In the genomic region with DNA sequence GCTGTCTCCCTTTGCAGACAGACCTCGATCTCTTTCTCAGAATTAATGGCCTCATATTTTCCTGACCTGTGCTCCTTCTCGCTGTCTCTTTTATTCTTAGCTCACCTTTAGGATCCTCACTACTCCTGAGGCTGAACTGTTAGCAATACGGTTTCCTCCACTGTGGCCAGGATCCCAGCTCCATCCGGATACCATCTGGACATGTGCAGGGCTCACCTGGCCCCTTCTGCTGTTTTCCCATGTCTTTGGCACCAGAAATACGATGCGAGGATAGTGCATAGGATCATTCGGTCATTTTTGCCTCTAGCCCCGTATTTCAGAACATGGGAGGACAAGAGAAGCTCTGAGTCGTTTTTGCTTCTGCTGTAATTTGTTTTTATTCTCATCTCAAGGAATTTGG, we compare ENCODE assay signal across 14 cellular contexts.
DNase-seq lines count a peak whose midpoint lies in the region; ATAC-seq and TF ChIP-seq lines count a peak whose summit lies in the region.
"Had no signal": no experiment of that assay in that cellular context is flagged by ENCODE, and none has a peak within 500 bp of the region (broad histone marks: within the 10 kb centered on the region; RNA-seq: fewer than 3 reads in every experiment).

No MANE protein-coding gene starts in this region.

- CTCF ChIA-PET in Caco-2 (lab: Charles Lee), result interaction anchor here (0.8 kb wide), 1 partner anchor 10 kb away, joined by 3 read pairs; no protein-coding TSS in a partner anchor

- H3F3A ChIP-seq in neural progenitor cell (ENCODE audit: low read depth), result peaks cover 33% of the 10 kb centered on the region

- H3K27ac Mint-ChIP-seq in Caco-2 (ENCODE audit: unreplicated experiment), result peak overlapping the region; percentile 39
- no peak overlapping the region for H3K27ac Mint-ChIP-seq in neural progenitor cell
- H3K27ac Mint-ChIP-seq: CD4-positive, CD25-positive, alpha-beta regulatory T cell; HFFc6 had no signal

- BruUV-seq in Caco-2 (replicated peaks; lab: Mats Ljungman, UMichigan), result no TSS peak

- peak overlapping the region; percentile 7 for H3K4me2 ChIP-seq in neural progenitor cell

- DNase-seq in Caco-2 (no peak), NCI-H524 treated with DMSO at 0.1 percent for 48 hours (lab: John Stamatoyannopoulos, UW) (peak; percentile 32), neural progenitor cell (ENCODE audit: low spot score) (no peak), kidney glomerular epithelial cell (lab: John Stamatoyannopoulos, UW) (no peak), CD1c-positive myeloid dendritic cell (ENCODE audit: extremely low spot score) (no peak)
- DNase-seq: AML-193; CD4-positive, CD25-positive, alpha-beta regulatory T cell; HFFc6; Karpas-422; MM.1S; NCI-H1930; NK-92 treated with Interleukin-12 subunit alpha and Interleukin-12 subunit beta, amount 100 ng/mL, for 24 hours had no signal

- H3K4me3 ChIP-seq in Caco-2 (ENCODE audit: low read depth, low read length) (no peak overlapping the region), duodenal mucosa (ENCODE audit: low read depth in 1 of 2, low read length in 2 of 2) (peak overlapping the region; percentile 57 to 65), neural progenitor cell (no peak overlapping the region)

- H4K20me1 ChIP-seq in neural progenitor cell (ENCODE audit: low read depth), result peaks cover 13% of the 10 kb centered on the region

- POLR2A ChIA-PET in Caco-2 (lab: Charles Lee), result interaction anchor here (0.6 to 1.2 kb wide), 2 partner anchors 185 to 212 kb away, joined by 4 to 12 read pairs; no protein-coding TSS in a partner anchor

- no peak overlapping the region for H2AFZ ChIP-seq in neural progenitor cell (replicated peaks)

- H3K27me3 Mint-ChIP-seq in Caco-2 (ENCODE audit: insufficient read depth, unreplicated experiment) (no peaks in the 10 kb centered on the region), neural progenitor cell (ENCODE audit: insufficient read depth, low read depth) (peaks cover 3% of the 10 kb centered on the region)
- H3K27me3 Mint-ChIP-seq: CD4-positive, CD25-positive, alpha-beta regulatory T cell had no signal

- H3K9me3 Mint-ChIP-seq in Caco-2 (ENCODE audit: unreplicated experiment) (no peaks in the 10 kb centered on the region), neural progenitor cell (no peaks in the 10 kb centered on the region)
- H3K9me3 Mint-ChIP-seq: CD4-positive, CD25-positive, alpha-beta regulatory T cell; HFFc6 had no signal

- H3K27me3 ChIP-seq in Caco-2 (replicated peaks; ENCODE audit: control insufficient read depth, insufficient read depth, low read length), result no peaks in the 10 kb centered on the region
- no peaks in the 10 kb centered on the region for H3K27me3 ChIP-seq in duodenal mucosa (ENCODE audit: control insufficient read depth in 1 of 2, insufficient read depth in 2 of 2, low read length in 2 of 2)
- H3K27me3 ChIP-seq in neural progenitor cell, result no peaks in the 10 kb centered on the region

- H3K4me3 Mint-ChIP-seq in Caco-2 (ENCODE audit: unreplicated experiment), result peak overlapping the region; percentile 47
- H3K4me3 Mint-ChIP-seq in neural progenitor cell, result no peak overlapping the region
- H3K4me3 Mint-ChIP-seq: CD4-positive, CD25-positive, alpha-beta regulatory T cell; HFFc6 had no signal

- H3K4me1 ChIP-seq in Caco-2 (peaks cover 44% of the 10 kb centered on the region), duodenal mucosa (ENCODE audit: control insufficient read depth in 1 of 2, insufficient read depth in 2 of 2, low read length in 2 of 2) (peaks cover 10 to 21% of the 10 kb centered on the region in 2 donors), neural progenitor cell (peaks cover 29% of the 10 kb centered on the region)

- intact Hi-C loops in Caco-2 (cut with micrococcal nuclease; ENCODE audit: unreplicated experiment), result loop anchor here (10.0 kb wide), 1 partner anchor 312 kb away; a partner anchor contains a TSS

- H3K36me3 ChIP-seq in Caco-2 (ENCODE audit: control insufficient read depth, insufficient read depth, low read length), result no peaks in the 10 kb centered on the region
- no peaks in the 10 kb centered on the region for H3K36me3 ChIP-seq in duodenal mucosa (ENCODE audit: control insufficient read depth in 1 of 2, insufficient read depth in 2 of 2, low read length in 2 of 2)
- H3K36me3 ChIP-seq in neural progenitor cell, result no peaks in the 10 kb centered on the region

- H3K27ac ChIP-seq in duodenal mucosa (ENCODE audit: low read depth, low read length) (peak overlapping the region; percentile 44), neural progenitor cell (no peak overlapping the region)

- H3K79me2 ChIP-seq in neural progenitor cell (ENCODE audit: low read depth), result no peaks in the 10 kb centered on the region

- H3K9ac ChIP-seq in duodenal mucosa (ENCODE audit: low read depth in 1 of 2, low read length in 2 of 2) (peak overlapping the region; percentile 55 to 60), neural progenitor cell (no peak overlapping the region)

- peaks cover 9% of the 10 kb centered on the region for H3K36me3 Mint-ChIP-seq in Caco-2 (ENCODE audit: insufficient read depth, unreplicated experiment)
- H3K36me3 Mint-ChIP-seq in neural progenitor cell, result no peaks in the 10 kb centered on the region
- H3K36me3 Mint-ChIP-seq: CD4-positive, CD25-positive, alpha-beta regulatory T cell had no signal

- TF ChIP-seq CTCF in Caco-2 (IDR thresholded peaks at IDR 0.05; ENCODE audit: insufficient read depth in 1 of 2, low read depth in 1 of 2, low read length in 1 of 2, severe bottlenecking in 1 of 2, unreplicated experiment in 1 of 2) (no peak), neural progenitor cell (IDR thresholded peaks at IDR 0.05) (no peak)

- H3K4me1 Mint-ChIP-seq in Caco-2 (ENCODE audit: low read depth, unreplicated experiment) (peaks cover 32% of the 10 kb centered on the region), neural progenitor cell (peaks cover 24% of the 10 kb centered on the region)

- H3K9me3 ChIP-seq in Caco-2 (no peaks in the 10 kb centered on the region), duodenal mucosa (ENCODE audit: control insufficient read depth in 1 of 2, low read length in 2 of 2) (no peaks in the 10 kb centered on the region), neural progenitor cell (ENCODE audit: low read depth) (no peaks in the 10 kb centered on the region)

- ATAC-seq in HG02588 (IDR thresholded peaks at IDR 0.05; ENCODE audit: unreplicated experiment), result no peak

Comparison
In these comparisons a context has a peak if more than half of its experiments do, and no peak if none do; other contexts are left out.
1. H3K4me3 ChIP-seq: peak in duodenal mucosa (2 of 2); none in Caco-2 (single experiment) and neural progenitor cell (single experiment).